In genomic region chr1:114458208-114458777, GRCh38 we compare ENCODE assay signal across 12 cellular contexts. TPM values are rescaled to one million over a fixed set of nuclear protein-coding genes. Genes with fewer than 3 reads are reported as not detected.
DNase-seq lines count a peak whose midpoint lies in the region; ATAC-seq and TF ChIP-seq lines count a peak whose summit lies in the region.
"Had no signal": no experiment of that assay in that cellular context is flagged by ENCODE, and none has a peak within 500 bp of the region (broad histone marks: within the 10 kb centered on the region; RNA-seq: fewer than 3 reads in every experiment).

No MANE protein-coding gene starts in this region.

- no peak for DNase-seq in activated CD8-positive, alpha-beta memory T cell treated with anti-CD3 and anti-CD28 coated beads, Interleukin-2, amount 10 ng/mL, durations not matched to agents 7 days and 5 days
- DNase-seq in activated CD8-positive, alpha-beta memory T cell treated with anti-CD3 and anti-CD28 coated beads, Interleukin-2, amount 50 U/mL, for 4 hours = no peak
- DNase-seq in SK-MEL-5 (ENCODE audit: low read depth, low spot score) (peak; percentile 88), spleen (no peak), NCI-H524 treated with DMSO at 0.1 percent for 48 hours (lab: John Stamatoyannopoulos, UW) (no peak), coronary artery (ENCODE audit: low spot score) (no peak)
- DNase-seq: effector CD4-positive, alpha-beta T cell; substantia nigra had no signal

- peaks cover 65% of the 10 kb centered on the region for H3K36me3 Mint-ChIP-seq in activated CD8-positive, alpha-beta memory T cell treated with anti-CD3 and anti-CD28 coated beads, Interleukin-2, amount 10 ng/mL, durations not matched to agents 7 days and 5 days

- no peaks in the 10 kb centered on the region for H3K27me3 ChIP-seq in spleen (replicated peaks in 1 of 7)
- H3K27me3 ChIP-seq: BLaER1 treated with 17β-estradiol and CSF1 and Interleukin-3, amounts not matched to agents 10 nM and 100 nM had no signal

- in situ Hi-C loops in SK-MEL-5 (cut with HindIII; ENCODE audit: low pct_unique_long_range_greater_than_20kb, low sequenced_read_pairs) = no loop called here

- H3K4me3 ChIP-seq in spleen (peak overlapping the region in 1 of 8 donors; percentile 9), coronary artery (no peak overlapping the region)
- H3K4me3 ChIP-seq: BLaER1 treated with 17β-estradiol and CSF1 and Interleukin-3, amounts not matched to agents 10 nM and 100 nM had no signal

- H3K36me3 ChIP-seq in spleen = peaks cover 0 to 85% (median 33%) of the 10 kb centered on the region in 6 donors

- no peak for TF ChIP-seq CTCF in spleen (IDR thresholded peaks at IDR 0.05 in 8 of 11, conservative IDR thresholded peaks at IDR 0.05 in 3 of 11)
- no peak for TF ChIP-seq CTCF in coronary artery (IDR thresholded peaks at IDR 0.05)

- H3K9me3 ChIP-seq in spleen = no peaks in the 10 kb centered on the region

- no peaks in the 10 kb centered on the region for H3K27me3 Mint-ChIP-seq in activated CD8-positive, alpha-beta memory T cell treated with anti-CD3 and anti-CD28 coated beads, Interleukin-2, amount 10 ng/mL, durations not matched to agents 7 days and 5 days
- H3K27me3 Mint-ChIP-seq: IgD-negative memory B cell had no signal

- peak overlapping the region in 6 of 8 donors; percentile 17 to 68 (median 52) for H3K27ac ChIP-seq in spleen
- H3K27ac ChIP-seq in coronary artery = no peak overlapping the region

- peaks cover 0 to 25% (median 5%) of the 10 kb centered on the region in 6 donors for H3K4me1 ChIP-seq in spleen

- H3K9me3 Mint-ChIP-seq in activated CD8-positive, alpha-beta memory T cell treated with anti-CD3 and anti-CD28 coated beads, Interleukin-2, amount 10 ng/mL, durations not matched to agents 7 days and 5 days (ENCODE audit: low read depth) = peaks cover 8% of the 10 kb centered on the region
- H3K9me3 Mint-ChIP-seq: IgD-negative memory B cell had no signal

- CTCF ChIA-PET in activated CD8-positive, alpha-beta memory T cell treated with anti-CD3 and anti-CD28 coated beads, Interleukin-2, amount 10 ng/mL, durations not matched to agents 7 days and 5 days (lab: Charles Lee) = interaction anchor here (1.3 kb wide), 1 partner anchor 10 kb away, joined by 4 read pairs; no protein-coding TSS in a partner anchor

- intact Hi-C loops in spleen (cut with DNase I; ENCODE audit: low total_unique reads) = no loop called here

- peak; percentile 36 for ATAC-seq in activated CD8-positive, alpha-beta memory T cell treated with anti-CD3 and anti-CD28 coated beads, Interleukin-2, amount 10 ng/mL, durations not matched to agents 7 days and 5 days
- peak; percentile 59 for ATAC-seq in esophagus mucosa
- ATAC-seq in GM18498 (IDR thresholded peaks at IDR 0.05; ENCODE audit: unreplicated experiment) = no peak

- H3K27ac Mint-ChIP-seq in activated CD8-positive, alpha-beta memory T cell treated with anti-CD3 and anti-CD28 coated beads, Interleukin-2, amount 10 ng/mL, durations not matched to agents 7 days and 5 days = peak overlapping the region; percentile 45

- H3K4me3 Mint-ChIP-seq in activated CD8-positive, alpha-beta memory T cell treated with anti-CD3 and anti-CD28 coated beads, Interleukin-2, amount 10 ng/mL, durations not matched to agents 7 days and 5 days = no peak overlapping the region

- H3K4me1 Mint-ChIP-seq in activated CD8-positive, alpha-beta memory T cell treated with anti-CD3 and anti-CD28 coated beads, Interleukin-2, amount 10 ng/mL, durations not matched to agents 7 days and 5 days = peaks cover 16% of the 10 kb centered on the region

- no peak for TF ChIP-seq POLR2A in spleen (IDR thresholded peaks at IDR 0.05)

RNA-seq across cellular contexts. Expression of gene TRIM33, which starts 52.7 kb away (rescaled TPM):
- total RNA-seq in activated CD8-positive, alpha-beta memory T cell treated with anti-CD3 and anti-CD28 coated beads, Interleukin-2, amount 10 ng/mL, durations not matched to agents 7 days and 5 days = 10 to 100 TPM; 39.0 to 40.1 TPM
- 34.7 and 38.8 TPM in 2 replicates for total RNA-seq in SK-MEL-5 (2014; rRNA removed; shearing (Covaris generic))
- 21.3 and 30.3 TPM in 2 replicates for polyA plus RNA-seq in SK-MEL-5 (2015; cell fraction: cytosol; rRNA removed)
- polyA plus RNA-seq in SK-MEL-5 (2015; cell fraction: nucleus; rRNA removed) = 54.8 and 56.4 TPM in 2 replicates
- total RNA-seq in esophagus mucosa (22.2 TPM), spleen (10 to 100 TPM; 36.6 to 59.4 (median 47.3) TPM)
- 10 to 100 TPM in 2 of 3 donors, 1 to 10 TPM in 1; 8.9 to 17.5 (median 10.8) TPM for polyA plus RNA-seq in spleen

Comparison
In these comparisons a context has a peak if more than half of its experiments do, and no peak if none do; other contexts are left out.
1. H3K27ac ChIP-seq: peak in spleen (6 of 8); none in coronary artery (0 of 2).